Comparison of ENCODE assay signal across 7 cellular contexts in genomic region chr11:78139422-78140391, GRCh38.
DNase-seq lines count a peak whose midpoint lies in the region; ATAC-seq and TF ChIP-seq lines count a peak whose summit lies in the region.

ALG8 (minus strand) TSS chr11:78139626; CDS start chr11:78139588, 38 bp downstream.

- DNase-seq in NCI-H2029 (lab: John Stamatoyannopoulos, UW) (peak; percentile 92), T-helper 22 cell (ENCODE audit: low read depth) (peak; percentile 90), astrocyte of the cerebellum (ENCODE audit: low read depth) (peak; percentile 89), hepatic stellate cell (ENCODE audit: low spot score) (peak; percentile 99), retina (peak; percentile 92)

- no peak for TF ChIP-seq CTCF in astrocyte of the cerebellum (IDR thresholded peaks at IDR 0.05; ENCODE audit: low read depth, low read length, missing control alignments)

- in situ Hi-C loops in astrocyte of the cerebellum (cut with HindIII; ENCODE audit: low sequenced_read_pairs), result no loop called here

- H3K4me3 ChIP-seq in astrocyte of the cerebellum (ENCODE audit: low read depth, low read length), result peak within 1 kb of the TSS; percentile 96

- TF ChIP-seq POLR2A in GM18505 (IDR thresholded peaks at IDR 0.05; ENCODE audit: borderline replicate concordance, extremely low read depth, insufficient read depth, insufficient read length), result peak; percentile 94

- ATAC-seq in GM18505 (IDR thresholded peaks at IDR 0.05; ENCODE audit: unreplicated experiment) (peak; percentile 92), HG02973 (IDR thresholded peaks at IDR 0.05; ENCODE audit: unreplicated experiment) (peak; percentile 87)

Comparison
In these comparisons a context has a peak if more than half of its experiments do, and no peak if none do; other contexts are left out.
1. Peak in every context shown above with its lines: DNase-seq, ATAC-seq and H3K4me3 ChIP-seq.